ENCODE assay signal across 7 cellular contexts in the genomic region with DNA sequence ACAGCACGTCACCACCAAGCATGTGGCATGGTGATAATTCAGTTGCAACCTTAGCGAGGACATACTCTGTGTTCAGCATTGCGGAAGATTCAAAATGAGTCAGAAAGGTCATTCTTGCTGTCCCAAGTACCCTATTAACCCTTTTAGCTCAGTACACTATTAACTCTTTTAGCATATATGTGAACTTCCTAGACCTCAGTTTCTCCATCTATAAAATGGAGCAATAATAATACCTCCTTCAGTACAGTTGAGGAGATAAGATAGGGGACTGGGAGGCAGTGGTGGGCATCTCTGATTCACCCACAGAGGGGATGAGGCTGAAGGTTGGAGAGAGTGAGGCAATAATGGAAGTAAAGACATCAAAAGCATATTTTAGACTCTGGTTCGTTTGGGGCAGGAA.
"Had no signal": no experiment of that assay in that cellular context is flagged by ENCODE, and none has a peak within 500 bp of the region (broad histone marks: within the 10 kb centered on the region; RNA-seq: fewer than 3 reads in every experiment).

No MANE protein-coding gene starts in this region.

- FAIRE-seq: G401.6, GM12891, GM12892, GM18507, GM19239 had no signal

- DNase-seq: GDM1, GF-D8 had no signal
